9 cellular contexts compared by ENCODE assay signal in genomic region chr5:148482697-148483462, GRCh38.
DNase-seq lines count a peak whose midpoint lies in the region; ATAC-seq and TF ChIP-seq lines count a peak whose summit lies in the region.
"Had no signal": no experiment of that assay in that cellular context is flagged by ENCODE, and none has a peak within 500 bp of the region (broad histone marks: within the 10 kb centered on the region; RNA-seq: fewer than 3 reads in every experiment).

No MANE protein-coding gene starts in this region.

- H3K27ac ChIP-seq in heart left ventricle (peak overlapping the region in 1 of 12 donors; percentile 14), smooth muscle cell (ENCODE audit: low read depth) (no peak overlapping the region)
- H3K27ac ChIP-seq: skin epidermis had no signal

- ATAC-seq in GM18870 (IDR thresholded peaks at IDR 0.05; ENCODE audit: unreplicated experiment) (peak; percentile 82), HG03135 (IDR thresholded peaks at IDR 0.05; ENCODE audit: unreplicated experiment) (peak; percentile 69), heart left ventricle (peak in 3 of 4 donors; percentile 36 to 54 (median 36))

- DNase-seq in AG08395 (ENCODE audit: low spot score) (peak; percentile 67), RPMI8226 (peak; percentile 73), heart left ventricle (peak; percentile 29 to 75 (median 46)), smooth muscle cell (lab: John Stamatoyannopoulos, UW; ENCODE audit: unreplicated experiment) (peak; percentile 7), NCI-H1436 treated with DMSO at 0.1 percent for 48 hours (lab: John Stamatoyannopoulos, UW) (no peak)
- peak; percentile 28 for DNase-seq in activated gamma-delta T cell treated with anti-CD3 and anti-CD28 coated beads, Interleukin-2, amount 50 U/mL, for 16 hours (ENCODE audit: low read depth)

- no peaks in the 10 kb centered on the region for H3K9me3 ChIP-seq in heart left ventricle
- H3K9me3 ChIP-seq in smooth muscle cell (replicated peaks; ENCODE audit: low read depth): no peaks in the 10 kb centered on the region

- H3K36me3 ChIP-seq in heart left ventricle (no peaks in the 10 kb centered on the region), smooth muscle cell (ENCODE audit: low read depth) (no peaks in the 10 kb centered on the region)

- TF ChIP-seq POLR2A in heart left ventricle (IDR thresholded peaks at IDR 0.05): no peak

- H3K4me1 ChIP-seq in heart left ventricle (peaks cover 0 to 9% (median 0%) of the 10 kb centered on the region in 12 donors), smooth muscle cell (ENCODE audit: low read depth) (no peaks in the 10 kb centered on the region)

- TF ChIP-seq CTCF in heart left ventricle (IDR thresholded peaks at IDR 0.05) (peak; percentile 37 to 70 (median 56)), smooth muscle cell (IDR thresholded peaks at IDR 0.05; ENCODE audit: borderline replicate concordance, insufficient read depth, poor library complexity, severe bottlenecking) (peak; percentile 60)

- H3K4me3 ChIP-seq in heart left ventricle (peak overlapping the region in 2 of 12 donors; percentile 3 to 12), smooth muscle cell (no peak overlapping the region)
- H3K4me3 ChIP-seq: skin epidermis had no signal

- H4K20me1 ChIP-seq in smooth muscle cell (ENCODE audit: low read depth): no peaks in the 10 kb centered on the region

- WGBS in heart left ventricle, 4 donors: 43 to 57% (median 52%) methylated on average over 22 of the region's 22 CpGs
- WGBS in smooth muscle cell (ENCODE audit: low lambda C conversion rate): 42% methylated on average over 22 of the region's 22 CpGs

- H3K9ac ChIP-seq in smooth muscle cell (ENCODE audit: low read depth): no peak overlapping the region

- intact Hi-C loops in heart left ventricle (cut with DNase I): loop anchor here in 2 of 10 donors (5.0 kb wide), 3 partner anchors 36 to 306 kb away; no protein-coding TSS in a partner anchor

- no peaks in the 10 kb centered on the region for H3F3A ChIP-seq in smooth muscle cell (ENCODE audit: low read depth)

- no peak overlapping the region for H3K4me2 ChIP-seq in smooth muscle cell

- H3K27me3 ChIP-seq in heart left ventricle: peaks cover 0 to 3% (median 0%) of the 10 kb centered on the region in 9 donors
- H3K27me3 ChIP-seq in smooth muscle cell (ENCODE audit: low read depth): peaks cover 15% of the 10 kb centered on the region

- peak overlapping the region; percentile 11 for H2AFZ ChIP-seq in smooth muscle cell (ENCODE audit: low read depth)

- H3K79me2 ChIP-seq in smooth muscle cell (ENCODE audit: low read depth): no peaks in the 10 kb centered on the region
